In the genomic region with DNA sequence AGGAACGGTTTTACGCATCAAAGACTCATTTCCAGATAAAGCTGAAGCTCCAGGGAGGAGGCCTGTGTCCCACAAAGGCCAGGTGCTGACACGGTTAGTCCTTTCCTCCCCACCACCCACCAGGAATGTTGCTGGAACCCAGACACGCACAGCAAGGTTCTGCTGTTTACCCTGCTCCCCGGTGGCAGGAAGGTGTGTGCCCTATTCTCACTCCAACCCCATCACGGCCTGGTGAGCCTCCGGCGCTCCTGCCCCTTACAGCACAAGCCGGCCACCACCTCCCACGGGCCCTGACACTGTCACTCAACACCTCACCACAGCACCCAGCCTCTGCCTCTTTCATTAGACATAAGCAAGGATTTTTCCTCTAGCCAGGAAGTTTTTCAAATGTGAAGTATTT, we compare ENCODE assay signal across 8 cellular contexts. TPM values are rescaled to one million over a fixed set of nuclear protein-coding genes. Genes with fewer than 3 reads are reported as not detected.
DNase-seq lines count a peak whose midpoint lies in the region; ATAC-seq and TF ChIP-seq lines count a peak whose summit lies in the region.

No MANE protein-coding gene starts in this region.

- H3K4me3 ChIP-seq in GM23338 (0 out of 2 replicates have a peak overlapping the region, but pooled peaks have one; percentile 13), iPS-20b (ENCODE audit: low read length) (no peak overlapping the region), smooth muscle cell (no peak overlapping the region)

- H2AFZ ChIP-seq in GM23338 (no peak overlapping the region), smooth muscle cell (ENCODE audit: low read depth) (no peak overlapping the region)

- H3K27me3 ChIP-seq in GM23338 (ENCODE audit: insufficient read depth) (no peaks in the 10 kb centered on the region), iPS-20b (ENCODE audit: insufficient read depth, low read length) (no peaks in the 10 kb centered on the region), smooth muscle cell (ENCODE audit: low read depth) (no peaks in the 10 kb centered on the region)

- peaks cover 5% of the 10 kb centered on the region for H3K36me3 Mint-ChIP-seq in GM23338 (ENCODE audit: low read depth)
- H3K36me3 Mint-ChIP-seq in activated naive CD4-positive, alpha-beta T cell treated with anti-CD3 and anti-CD28 coated beads, Interleukin-2, amount 50 U/mL, for 72 hours = peaks cover 0 to 14% of the 10 kb centered on the region in 2 donors

- no peaks in the 10 kb centered on the region for H3K36me3 ChIP-seq in GM23338 (ENCODE audit: insufficient read depth)
- peaks cover 6% of the 10 kb centered on the region; the same call in 1 of the 2 replicates for H3K36me3 ChIP-seq in iPS-20b (ENCODE audit: insufficient read depth, low read depth, low read length)
- H3K36me3 ChIP-seq in smooth muscle cell (ENCODE audit: low read depth) = no peaks in the 10 kb centered on the region

- H3K27ac Mint-ChIP-seq in GM23338 = peak overlapping the region; percentile 53
- H3K27ac Mint-ChIP-seq in activated naive CD4-positive, alpha-beta T cell treated with anti-CD3 and anti-CD28 coated beads, Interleukin-2, amount 50 U/mL, for 72 hours = peak overlapping the region; percentile 60 to 69

- peak overlapping the region; percentile 54; the same call in 1 of the 2 replicates for H3K9ac ChIP-seq in iPS-20b (ENCODE audit: low read depth, low read length)
- peak overlapping the region; percentile 15 for H3K9ac ChIP-seq in smooth muscle cell (ENCODE audit: low read depth)

- H3K27ac ChIP-seq in GM23338 (ENCODE audit: low read depth) (peak overlapping the region; percentile 70), iPS-20b (ENCODE audit: low read length) (no peak overlapping the region), smooth muscle cell (ENCODE audit: low read depth) (peak overlapping the region; percentile 80)

- H3K9me3 ChIP-seq in iPS-20b (ENCODE audit: insufficient read depth, low read depth, low read length) (no peaks in the 10 kb centered on the region), smooth muscle cell (replicated peaks; ENCODE audit: low read depth) (no peaks in the 10 kb centered on the region)

- peak overlapping the region; percentile 8; the same call in 1 of the 3 replicates for H3K4me3 Mint-ChIP-seq in GM23338

- H4K20me1 ChIP-seq in GM23338 (replicated peaks; ENCODE audit: insufficient read depth) (peaks cover 87% of the 10 kb centered on the region), smooth muscle cell (ENCODE audit: low read depth) (peaks cover 100% of the 10 kb centered on the region)

- H3K79me2 ChIP-seq in GM23338 (replicated peaks; ENCODE audit: insufficient read depth) (peaks cover 100% of the 10 kb centered on the region), smooth muscle cell (ENCODE audit: low read depth) (peaks cover 100% of the 10 kb centered on the region)

- ATAC-seq in GM23338 = peak; percentile 49
- ATAC-seq in activated naive CD4-positive, alpha-beta T cell treated with anti-CD3 and anti-CD28 coated beads, Interleukin-2, amount 50 U/mL, for 72 hours = no peak

- H3K4me1 Mint-ChIP-seq in GM23338 = peaks cover 79% of the 10 kb centered on the region

- H3K27me3 Mint-ChIP-seq in GM23338 (ENCODE audit: insufficient read depth, low read depth, poor library complexity) = peaks cover 16% of the 10 kb centered on the region

- 60% methylated on average over 10 of the region's 10 CpGs for WGBS in smooth muscle cell (ENCODE audit: low lambda C conversion rate)

- peaks cover 82% of the 10 kb centered on the region for H3K4me1 ChIP-seq in GM23338 (ENCODE audit: insufficient read depth)
- peaks cover 30% of the 10 kb centered on the region for H3K4me1 ChIP-seq in iPS-20b (ENCODE audit: insufficient read depth, low read length)
- H3K4me1 ChIP-seq in smooth muscle cell (ENCODE audit: low read depth) = peaks cover 39% of the 10 kb centered on the region

- DNase-seq in GM23338 (ENCODE audit: low spot score) = no peak
- DNase-seq in activated naive CD4-positive, alpha-beta T cell treated with anti-CD3 and anti-CD28 coated beads, Interleukin-2, amount 50 U/mL, for 72 hours (ENCODE audit: low spot score in 2 of 2) = no peak
- DNase-seq in smooth muscle cell (lab: John Stamatoyannopoulos, UW; ENCODE audit: unreplicated experiment) = no peak
- no peak for DNase-seq in Ammon's horn (ENCODE audit: low spot score)
- DNase-seq in Kasumi-1 (lab: John Stamatoyannopoulos, UW) = no peak
- DNase-seq in stimulated activated CD4-positive, alpha-beta T cell treated with anti-CD3 and anti-CD28 coated beads, Interleukin-2, amount 100 ng/mL, for 48 hours = no peak
- DNase-seq in NCI-H226 = no peak

- H3K9me2 ChIP-seq in GM23338 (ENCODE audit: insufficient read depth) = no peaks in the 10 kb centered on the region

- 0 out of 2 replicates have a peak, but pooled peaks cover 9% of the 10 kb centered on the region for H3F3A ChIP-seq in GM23338 (replicated peaks; ENCODE audit: low read depth)
- peaks cover 10% of the 10 kb centered on the region for H3F3A ChIP-seq in smooth muscle cell (ENCODE audit: low read depth)

- H3K9me3 Mint-ChIP-seq in GM23338 = no peaks in the 10 kb centered on the region; the same call in 2 of the 3 replicates
- H3K9me3 Mint-ChIP-seq in activated naive CD4-positive, alpha-beta T cell treated with anti-CD3 and anti-CD28 coated beads, Interleukin-2, amount 50 U/mL, for 72 hours = no peaks in the 10 kb centered on the region

- H3K4me2 ChIP-seq in GM23338 = peak overlapping the region; percentile 64
- H3K4me2 ChIP-seq in smooth muscle cell = peak overlapping the region; percentile 47

- no peak for TF ChIP-seq CTCF in GM23338 (conservative IDR thresholded peaks at IDR 0.05; ENCODE audit: low read depth in 2 of 2)
- no peak for TF ChIP-seq CTCF in smooth muscle cell (IDR thresholded peaks at IDR 0.05; ENCODE audit: borderline replicate concordance, insufficient read depth, poor library complexity, severe bottlenecking)

TF ChIP-seq in GM23338, 12 proteins besides CTCF, POLR2A, EP300 and RAD21:
- TF ChIP-seq ZNF331 (CRISPR knock-in tag; IDR thresholded peaks at IDR 0.05; ENCODE audit: low read depth) (no peak), CREB1 (CRISPR knock-in tag; IDR thresholded peaks at IDR 0.05; ENCODE audit: low read depth) (no peak), ZNF114 (CRISPR knock-in tag; IDR thresholded peaks at IDR 0.05) (no peak), EZH2 (IDR thresholded peaks at IDR 0.05; ENCODE audit: low read depth, unreplicated experiment) (no peak)
- TF ChIP-seq, protein P1, sequence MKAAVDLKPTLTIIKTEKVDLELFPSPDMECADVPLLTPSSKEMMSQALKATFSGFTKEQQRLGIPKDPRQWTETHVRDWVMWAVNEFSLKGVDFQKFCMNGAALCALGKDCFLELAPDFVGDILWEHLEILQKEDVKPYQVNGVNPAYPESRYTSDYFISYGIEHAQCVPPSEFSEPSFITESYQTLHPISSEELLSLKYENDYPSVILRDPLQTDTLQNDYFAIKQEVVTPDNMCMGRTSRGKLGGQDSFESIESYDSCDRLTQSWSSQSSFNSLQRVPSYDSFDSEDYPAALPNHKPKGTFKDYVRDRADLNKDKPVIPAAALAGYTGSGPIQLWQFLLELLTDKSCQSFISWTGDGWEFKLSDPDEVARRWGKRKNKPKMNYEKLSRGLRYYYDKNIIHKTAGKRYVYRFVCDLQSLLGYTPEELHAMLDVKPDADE (IDR thresholded peaks at IDR 0.05) = no peak

RNA-seq across cellular contexts. Expression of a gene that starts 47.8 kb away (rescaled TPM):
- total RNA-seq in GM23338 (2014; rRNA removed; shearing (Covaris generic)) = 114 and 159 TPM in 2 replicates
- polyA plus RNA-seq in GM23338 (2016; fragmentation: Nextera tagmentation; extraction: Ambion mirVana) = 130 and 140 TPM in 2 replicates
- 100 to 1,000 TPM; 130 to 165 TPM for total RNA-seq in activated naive CD4-positive, alpha-beta T cell treated with anti-CD3 and anti-CD28 coated beads, Interleukin-2, amount 50 U/mL, for 72 hours
- 31.5 and 43.2 TPM in 2 replicates for total RNA-seq in smooth muscle cell
- polyA plus RNA-seq in smooth muscle cell = 105 and 118 TPM in 2 replicates
